Comparison of ENCODE assay signal across 1 cellular context in the genomic region with DNA sequence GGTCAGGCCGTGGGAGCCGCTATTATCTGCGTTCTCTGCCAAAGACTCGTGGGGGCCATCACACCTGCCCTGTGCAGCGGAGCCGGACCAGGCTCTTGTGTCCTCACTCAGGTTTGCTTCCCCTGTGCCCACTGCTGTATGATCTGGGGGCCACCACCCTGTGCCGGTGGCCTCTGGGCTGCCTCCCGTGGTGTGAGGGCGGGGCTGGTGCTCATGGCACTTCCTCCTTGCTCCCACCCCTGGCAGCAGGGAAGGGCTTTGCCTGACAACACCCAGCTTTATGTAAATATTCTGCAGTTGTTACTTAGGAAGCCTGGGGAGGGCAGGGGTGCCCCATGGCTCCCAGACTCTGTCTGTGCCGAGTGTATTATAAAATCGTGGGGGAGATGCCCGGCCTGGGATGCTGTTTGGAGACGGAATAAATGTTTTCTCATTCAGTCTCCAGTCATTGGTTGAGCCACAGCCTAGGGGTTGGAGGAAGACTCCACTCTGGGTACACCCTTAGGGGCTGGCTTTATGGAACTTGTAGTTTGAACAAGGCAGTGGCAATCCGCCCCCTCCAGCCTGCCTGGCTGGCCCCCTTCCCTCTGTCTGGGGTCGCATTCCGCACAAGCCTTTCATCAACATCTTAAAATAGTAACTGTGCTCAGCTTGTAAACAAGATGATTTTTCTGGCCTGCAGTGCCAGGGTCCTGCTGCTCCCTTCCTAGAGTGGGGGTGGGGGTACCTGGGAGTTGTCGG.
TF ChIP-seq lines count a peak whose summit lies in the region.

No MANE protein-coding gene starts in this region.

TF ChIP-seq in HEK293, 187 proteins besides CTCF, POLR2A, EP300 and RAD21 (continued from another document and continues in another):
- no peak for TF ChIP-seq ZBTB8A (tag by site-specific recombination; IDR thresholded peaks at IDR 0.05)
- TF ChIP-seq BCL11A (tag by site-specific recombination; IDR thresholded peaks at IDR 0.05; ENCODE audit: low read depth) = no peak
- TF ChIP-seq ZNF529 (tag by site-specific recombination; IDR thresholded peaks at IDR 0.05; ENCODE audit: insufficient replicate concordance) = no peak
- no peak for TF ChIP-seq ZNF292 (tag by site-specific recombination; IDR thresholded peaks at IDR 0.05; ENCODE audit: borderline replicate concordance, low read depth)
- TF ChIP-seq ZNF785 (tag by site-specific recombination; IDR thresholded peaks at IDR 0.05) = no peak
- TF ChIP-seq KLF1 (tag by site-specific recombination; IDR thresholded peaks at IDR 0.05) = peak; percentile 83
- no peak for TF ChIP-seq KLF10 (tag by site-specific recombination; IDR thresholded peaks at IDR 0.05)
- no peak for TF ChIP-seq ZNF140 (tag by site-specific recombination; IDR thresholded peaks at IDR 0.05)
- TF ChIP-seq, protein P1, sequence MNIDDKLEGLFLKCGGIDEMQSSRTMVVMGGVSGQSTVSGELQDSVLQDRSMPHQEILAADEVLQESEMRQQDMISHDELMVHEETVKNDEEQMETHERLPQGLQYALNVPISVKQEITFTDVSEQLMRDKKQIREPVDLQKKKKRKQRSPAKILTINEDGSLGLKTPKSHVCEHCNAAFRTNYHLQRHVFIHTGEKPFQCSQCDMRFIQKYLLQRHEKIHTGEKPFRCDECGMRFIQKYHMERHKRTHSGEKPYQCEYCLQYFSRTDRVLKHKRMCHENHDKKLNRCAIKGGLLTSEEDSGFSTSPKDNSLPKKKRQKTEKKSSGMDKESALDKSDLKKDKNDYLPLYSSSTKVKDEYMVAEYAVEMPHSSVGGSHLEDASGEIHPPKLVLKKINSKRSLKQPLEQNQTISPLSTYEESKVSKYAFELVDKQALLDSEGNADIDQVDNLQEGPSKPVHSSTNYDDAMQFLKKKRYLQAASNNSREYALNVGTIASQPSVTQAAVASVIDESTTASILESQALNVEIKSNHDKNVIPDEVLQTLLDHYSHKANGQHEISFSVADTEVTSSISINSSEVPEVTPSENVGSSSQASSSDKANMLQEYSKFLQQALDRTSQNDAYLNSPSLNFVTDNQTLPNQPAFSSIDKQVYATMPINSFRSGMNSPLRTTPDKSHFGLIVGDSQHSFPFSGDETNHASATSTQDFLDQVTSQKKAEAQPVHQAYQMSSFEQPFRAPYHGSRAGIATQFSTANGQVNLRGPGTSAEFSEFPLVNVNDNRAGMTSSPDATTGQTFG (tag by site-specific recombination; IDR thresholded peaks at IDR 0.05; ENCODE audit: borderline replicate concordance) = no peak
- TF ChIP-seq BCL11B (tag by site-specific recombination; IDR thresholded peaks at IDR 0.05; ENCODE audit: low read depth) = no peak
- no peak for TF ChIP-seq HOXD13 (CRISPR knock-in tag; IDR thresholded peaks at IDR 0.05; ENCODE audit: borderline replicate concordance)
- TF ChIP-seq ZNF654 (tag by site-specific recombination; IDR thresholded peaks at IDR 0.05; ENCODE audit: low read depth) = no peak
- no peak for TF ChIP-seq REPIN1 (tag by site-specific recombination; IDR thresholded peaks at IDR 0.05; ENCODE audit: low read depth)
- no peak for TF ChIP-seq SCRT2 (tag by site-specific recombination; IDR thresholded peaks at IDR 0.05)
- TF ChIP-seq ZIC2 (tag by site-specific recombination; IDR thresholded peaks at IDR 0.05) = peak; percentile 72
- TF ChIP-seq, protein P2, sequence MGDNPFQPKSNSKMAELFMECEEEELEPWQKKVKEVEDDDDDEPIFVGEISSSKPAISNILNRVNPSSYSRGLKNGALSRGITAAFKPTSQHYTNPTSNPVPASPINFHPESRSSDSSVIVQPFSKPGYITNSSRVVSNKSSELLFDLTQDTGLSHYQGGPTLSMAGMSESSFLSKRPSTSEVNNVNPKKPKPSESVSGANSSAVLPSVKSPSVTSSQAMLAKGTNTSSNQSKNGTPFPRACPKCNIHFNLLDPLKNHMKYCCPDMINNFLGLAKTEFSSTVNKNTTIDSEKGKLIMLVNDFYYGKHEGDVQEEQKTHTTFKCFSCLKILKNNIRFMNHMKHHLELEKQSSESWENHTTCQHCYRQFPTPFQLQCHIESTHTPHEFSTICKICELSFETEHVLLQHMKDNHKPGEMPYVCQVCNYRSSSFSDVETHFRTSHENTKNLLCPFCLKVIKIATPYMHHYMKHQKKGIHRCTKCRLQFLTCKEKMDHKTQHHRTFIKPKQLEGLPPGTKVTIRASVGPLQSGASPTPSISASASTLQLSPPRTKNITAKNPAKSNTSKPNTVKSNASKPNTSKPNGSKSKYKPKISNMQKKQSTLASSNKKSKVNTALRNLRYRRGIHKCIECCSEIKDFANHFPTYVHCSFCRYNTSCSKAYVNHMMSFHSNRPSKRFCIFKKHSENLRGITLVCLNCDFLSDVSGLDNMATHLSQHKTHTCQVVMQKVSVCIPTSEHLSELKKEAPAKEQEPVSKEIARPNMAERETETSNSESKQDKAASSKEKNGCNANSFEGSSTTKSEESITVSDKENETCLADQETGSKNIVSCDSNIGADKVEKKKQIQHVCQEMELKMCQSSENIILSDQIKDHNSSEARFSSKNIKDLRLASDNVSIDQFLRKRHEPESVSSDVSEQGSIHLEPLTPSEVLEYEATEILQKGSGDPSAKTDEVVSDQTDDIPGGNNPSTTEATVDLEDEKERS (tag by site-specific recombination; IDR thresholded peaks at IDR 0.05) = no peak
- TF ChIP-seq ZNF585B (tag by site-specific recombination; IDR thresholded peaks at IDR 0.05) = no peak
- TF ChIP-seq ZNF626 (tag by site-specific recombination; IDR thresholded peaks at IDR 0.05) = no peak
- TF ChIP-seq KLF8 (tag by site-specific recombination; IDR thresholded peaks at IDR 0.05) = peak; percentile 16; the same call in 1 of the 2 replicates
- no peak for TF ChIP-seq ZFP69B (tag by site-specific recombination; IDR thresholded peaks at IDR 0.05)
- TF ChIP-seq, protein P3, sequence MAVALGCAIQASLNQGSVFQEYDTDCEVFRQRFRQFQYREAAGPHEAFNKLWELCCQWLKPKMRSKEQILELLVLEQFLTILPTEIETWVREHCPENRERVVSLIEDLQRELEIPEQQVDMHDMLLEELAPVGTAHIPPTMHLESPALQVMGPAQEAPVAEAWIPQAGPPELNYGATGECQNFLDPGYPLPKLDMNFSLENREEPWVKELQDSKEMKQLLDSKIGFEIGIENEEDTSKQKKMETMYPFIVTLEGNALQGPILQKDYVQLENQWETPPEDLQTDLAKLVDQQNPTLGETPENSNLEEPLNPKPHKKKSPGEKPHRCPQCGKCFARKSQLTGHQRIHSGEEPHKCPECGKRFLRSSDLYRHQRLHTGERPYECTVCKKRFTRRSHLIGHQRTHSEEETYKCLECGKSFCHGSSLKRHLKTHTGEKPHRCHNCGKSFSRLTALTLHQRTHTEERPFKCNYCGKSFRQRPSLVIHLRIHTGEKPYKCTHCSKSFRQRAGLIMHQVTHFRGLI (tag by site-specific recombination; IDR thresholded peaks at IDR 0.05) = no peak
- TF ChIP-seq, protein P4, sequence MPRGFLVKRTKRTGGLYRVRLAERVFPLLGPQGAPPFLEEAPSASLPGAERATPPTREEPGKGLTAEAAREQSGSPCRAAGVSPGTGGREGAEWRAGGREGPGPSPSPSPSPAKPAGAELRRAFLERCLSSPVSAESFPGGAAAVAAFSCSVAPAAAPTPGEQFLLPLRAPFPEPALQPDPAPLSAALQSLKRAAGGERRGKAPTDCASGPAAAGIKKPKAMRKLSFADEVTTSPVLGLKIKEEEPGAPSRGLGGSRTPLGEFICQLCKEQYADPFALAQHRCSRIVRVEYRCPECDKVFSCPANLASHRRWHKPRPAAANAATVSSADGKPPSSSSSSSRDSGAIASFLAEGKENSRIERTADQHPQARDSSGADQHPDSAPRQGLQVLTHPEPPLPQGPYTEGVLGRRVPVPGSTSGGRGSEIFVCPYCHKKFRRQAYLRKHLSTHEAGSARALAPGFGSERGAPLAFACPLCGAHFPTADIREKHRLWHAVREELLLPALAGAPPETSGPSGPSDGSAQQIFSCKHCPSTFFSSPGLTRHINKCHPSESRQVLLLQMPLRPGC (tag by site-specific recombination; IDR thresholded peaks at IDR 0.05) = no peak
- TF ChIP-seq ZBTB48 (tag by site-specific recombination; IDR thresholded peaks at IDR 0.05) = peak; percentile 92
- TF ChIP-seq, protein P5, sequence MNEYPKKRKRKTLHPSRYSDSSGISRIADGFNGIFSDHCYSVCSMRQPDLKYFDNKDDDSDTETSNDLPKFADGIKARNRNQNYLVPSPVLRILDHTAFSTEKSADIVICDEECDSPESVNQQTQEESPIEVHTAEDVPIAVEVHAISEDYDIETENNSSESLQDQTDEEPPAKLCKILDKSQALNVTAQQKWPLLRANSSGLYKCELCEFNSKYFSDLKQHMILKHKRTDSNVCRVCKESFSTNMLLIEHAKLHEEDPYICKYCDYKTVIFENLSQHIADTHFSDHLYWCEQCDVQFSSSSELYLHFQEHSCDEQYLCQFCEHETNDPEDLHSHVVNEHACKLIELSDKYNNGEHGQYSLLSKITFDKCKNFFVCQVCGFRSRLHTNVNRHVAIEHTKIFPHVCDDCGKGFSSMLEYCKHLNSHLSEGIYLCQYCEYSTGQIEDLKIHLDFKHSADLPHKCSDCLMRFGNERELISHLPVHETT (tag by site-specific recombination; IDR thresholded peaks at IDR 0.05) = no peak
- TF ChIP-seq ZNF843 (tag by site-specific recombination; IDR thresholded peaks at IDR 0.05) = no peak
- no peak for TF ChIP-seq ZNF514 (tag by site-specific recombination; IDR thresholded peaks at IDR 0.05)
- no peak for TF ChIP-seq ZFP3 (tag by site-specific recombination; IDR thresholded peaks at IDR 0.05; ENCODE audit: low read depth)
- no peak for TF ChIP-seq KLF7 (tag by site-specific recombination; IDR thresholded peaks at IDR 0.05; ENCODE audit: borderline replicate concordance)
- TF ChIP-seq, protein P6, sequence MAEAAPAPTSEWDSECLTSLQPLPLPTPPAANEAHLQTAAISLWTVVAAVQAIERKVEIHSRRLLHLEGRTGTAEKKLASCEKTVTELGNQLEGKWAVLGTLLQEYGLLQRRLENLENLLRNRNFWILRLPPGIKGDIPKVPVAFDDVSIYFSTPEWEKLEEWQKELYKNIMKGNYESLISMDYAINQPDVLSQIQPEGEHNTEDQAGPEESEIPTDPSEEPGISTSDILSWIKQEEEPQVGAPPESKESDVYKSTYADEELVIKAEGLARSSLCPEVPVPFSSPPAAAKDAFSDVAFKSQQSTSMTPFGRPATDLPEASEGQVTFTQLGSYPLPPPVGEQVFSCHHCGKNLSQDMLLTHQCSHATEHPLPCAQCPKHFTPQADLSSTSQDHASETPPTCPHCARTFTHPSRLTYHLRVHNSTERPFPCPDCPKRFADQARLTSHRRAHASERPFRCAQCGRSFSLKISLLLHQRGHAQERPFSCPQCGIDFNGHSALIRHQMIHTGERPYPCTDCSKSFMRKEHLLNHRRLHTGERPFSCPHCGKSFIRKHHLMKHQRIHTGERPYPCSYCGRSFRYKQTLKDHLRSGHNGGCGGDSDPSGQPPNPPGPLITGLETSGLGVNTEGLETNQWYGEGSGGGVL (tag by site-specific recombination; IDR thresholded peaks at IDR 0.05) = no peak; the same call in 1 of the 2 replicates
- no peak for TF ChIP-seq WT1 (tag by site-specific recombination; IDR thresholded peaks at IDR 0.05)
- no peak for TF ChIP-seq ZFHX2 (tag by site-specific recombination; conservative IDR thresholded peaks at IDR 0.05)
- TF ChIP-seq ZNF791 (tag by site-specific recombination; IDR thresholded peaks at IDR 0.05) = no peak
- TF ChIP-seq, protein P7, sequence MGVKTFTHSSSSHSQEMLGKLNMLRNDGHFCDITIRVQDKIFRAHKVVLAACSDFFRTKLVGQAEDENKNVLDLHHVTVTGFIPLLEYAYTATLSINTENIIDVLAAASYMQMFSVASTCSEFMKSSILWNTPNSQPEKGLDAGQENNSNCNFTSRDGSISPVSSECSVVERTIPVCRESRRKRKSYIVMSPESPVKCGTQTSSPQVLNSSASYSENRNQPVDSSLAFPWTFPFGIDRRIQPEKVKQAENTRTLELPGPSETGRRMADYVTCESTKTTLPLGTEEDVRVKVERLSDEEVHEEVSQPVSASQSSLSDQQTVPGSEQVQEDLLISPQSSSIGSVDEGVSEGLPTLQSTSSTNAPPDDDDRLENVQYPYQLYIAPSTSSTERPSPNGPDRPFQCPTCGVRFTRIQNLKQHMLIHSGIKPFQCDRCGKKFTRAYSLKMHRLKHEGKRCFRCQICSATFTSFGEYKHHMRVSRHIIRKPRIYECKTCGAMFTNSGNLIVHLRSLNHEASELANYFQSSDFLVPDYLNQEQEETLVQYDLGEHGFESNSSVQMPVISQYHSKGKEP (tag by site-specific recombination; IDR thresholded peaks at IDR 0.05) = no peak
- no peak for TF ChIP-seq ZNF311 (tag by site-specific recombination; IDR thresholded peaks at IDR 0.05; ENCODE audit: borderline replicate concordance)
- TF ChIP-seq IKZF3 (tag by site-specific recombination; IDR thresholded peaks at IDR 0.05) = peak; percentile 61; the same call in 1 of the 2 replicates
- no peak for TF ChIP-seq ZNF670 (tag by site-specific recombination; IDR thresholded peaks at IDR 0.05; ENCODE audit: low read depth)
- TF ChIP-seq, protein P8, sequence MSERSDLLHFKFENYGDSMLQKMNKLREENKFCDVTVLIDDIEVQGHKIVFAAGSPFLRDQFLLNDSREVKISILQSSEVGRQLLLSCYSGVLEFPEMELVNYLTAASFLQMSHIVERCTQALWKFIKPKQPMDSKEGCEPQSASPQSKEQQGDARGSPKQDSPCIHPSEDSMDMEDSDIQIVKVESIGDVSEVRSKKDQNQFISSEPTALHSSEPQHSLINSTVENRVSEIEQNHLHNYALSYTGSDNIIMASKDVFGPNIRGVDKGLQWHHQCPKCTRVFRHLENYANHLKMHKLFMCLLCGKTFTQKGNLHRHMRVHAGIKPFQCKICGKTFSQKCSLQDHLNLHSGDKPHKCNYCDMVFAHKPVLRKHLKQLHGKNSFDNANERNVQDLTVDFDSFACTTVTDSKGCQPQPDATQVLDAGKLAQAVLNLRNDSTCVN (tag by site-specific recombination; optimal IDR thresholded peaks at IDR 0.05) = no peak
- TF ChIP-seq ZNF10 (tag by site-specific recombination; IDR thresholded peaks at IDR 0.05) = no peak
- no peak for TF ChIP-seq ZNF544 (tag by site-specific recombination; IDR thresholded peaks at IDR 0.05)
- TF ChIP-seq ZNF610 (tag by site-specific recombination; IDR thresholded peaks at IDR 0.05; ENCODE audit: borderline replicate concordance) = no peak
- TF ChIP-seq TCF7L2 (IDR thresholded peaks at IDR 0.05; ENCODE audit: borderline replicate concordance, low read depth, low read length) = no peak
- TF ChIP-seq ZNF324 (tag by site-specific recombination; IDR thresholded peaks at IDR 0.05) = no peak
- TF ChIP-seq, protein P9, sequence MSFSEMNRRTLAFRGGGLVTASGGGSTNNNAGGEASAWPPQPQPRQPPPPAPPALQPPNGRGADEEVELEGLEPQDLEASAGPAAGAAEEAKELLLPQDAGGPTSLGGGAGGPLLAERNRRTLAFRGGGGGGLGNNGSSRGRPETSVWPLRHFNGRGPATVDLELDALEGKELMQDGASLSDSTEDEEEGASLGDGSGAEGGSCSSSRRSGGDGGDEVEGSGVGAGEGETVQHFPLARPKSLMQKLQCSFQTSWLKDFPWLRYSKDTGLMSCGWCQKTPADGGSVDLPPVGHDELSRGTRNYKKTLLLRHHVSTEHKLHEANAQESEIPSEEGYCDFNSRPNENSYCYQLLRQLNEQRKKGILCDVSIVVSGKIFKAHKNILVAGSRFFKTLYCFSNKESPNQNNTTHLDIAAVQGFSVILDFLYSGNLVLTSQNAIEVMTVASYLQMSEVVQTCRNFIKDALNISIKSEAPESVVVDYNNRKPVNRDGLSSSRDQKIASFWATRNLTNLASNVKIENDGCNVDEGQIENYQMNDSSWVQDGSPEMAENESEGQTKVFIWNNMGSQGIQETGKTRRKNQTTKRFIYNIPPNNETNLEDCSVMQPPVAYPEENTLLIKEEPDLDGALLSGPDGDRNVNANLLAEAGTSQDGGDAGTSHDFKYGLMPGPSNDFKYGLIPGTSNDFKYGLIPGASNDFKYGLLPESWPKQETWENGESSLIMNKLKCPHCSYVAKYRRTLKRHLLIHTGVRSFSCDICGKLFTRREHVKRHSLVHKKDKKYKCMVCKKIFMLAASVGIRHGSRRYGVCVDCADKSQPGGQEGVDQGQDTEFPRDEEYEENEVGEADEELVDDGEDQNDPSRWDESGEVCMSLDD (tag by site-specific recombination; IDR thresholded peaks at IDR 0.05) = no peak
- TF ChIP-seq ZNF341 (tag by site-specific recombination; IDR thresholded peaks at IDR 0.05; ENCODE audit: low read depth) = peak; percentile 70
